ENCODE assay signal across 1 cellular context in genomic region chr12:125249066-125249824, GRCh38.
TF ChIP-seq lines count a peak whose summit lies in the region.

No MANE protein-coding gene starts in this region.

TF ChIP-seq in GM12878, 131 proteins besides CTCF, POLR2A, EP300 and RAD21 (continued from another document):
- TF ChIP-seq ZNF592 (IDR thresholded peaks at IDR 0.05) (no peak), ZBTB4 (CRISPR knock-in tag; IDR thresholded peaks at IDR 0.05) (no peak), RB1 (IDR thresholded peaks at IDR 0.05; ENCODE audit: borderline replicate concordance) (no peak), NBN (IDR thresholded peaks at IDR 0.05) (no peak), HCFC1 (IDR thresholded peaks at IDR 0.05; ENCODE audit: low read length) (no peak), SRF (IDR thresholded peaks at IDR 0.05; ENCODE audit: low read depth in 2 of 2, low read length in 2 of 2) (no peak), DPF2 (IDR thresholded peaks at IDR 0.05) (no peak), TBL1XR1 (IDR thresholded peaks at IDR 0.05; ENCODE audit: low read depth, low read length) (no peak), BCL11A (IDR thresholded peaks at IDR 0.05; ENCODE audit: low read depth, low read length) (no peak), IRF4 (IDR thresholded peaks at IDR 0.05; ENCODE audit: low read depth, low read length) (no peak)
- TF ChIP-seq, protein P1, sequence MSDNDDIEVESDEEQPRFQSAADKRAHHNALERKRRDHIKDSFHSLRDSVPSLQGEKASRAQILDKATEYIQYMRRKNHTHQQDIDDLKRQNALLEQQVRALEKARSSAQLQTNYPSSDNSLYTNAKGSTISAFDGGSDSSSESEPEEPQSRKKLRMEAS (IDR thresholded peaks at IDR 0.05; ENCODE audit: low read depth, low read length) = no peak
- TF ChIP-seq, protein P2, sequence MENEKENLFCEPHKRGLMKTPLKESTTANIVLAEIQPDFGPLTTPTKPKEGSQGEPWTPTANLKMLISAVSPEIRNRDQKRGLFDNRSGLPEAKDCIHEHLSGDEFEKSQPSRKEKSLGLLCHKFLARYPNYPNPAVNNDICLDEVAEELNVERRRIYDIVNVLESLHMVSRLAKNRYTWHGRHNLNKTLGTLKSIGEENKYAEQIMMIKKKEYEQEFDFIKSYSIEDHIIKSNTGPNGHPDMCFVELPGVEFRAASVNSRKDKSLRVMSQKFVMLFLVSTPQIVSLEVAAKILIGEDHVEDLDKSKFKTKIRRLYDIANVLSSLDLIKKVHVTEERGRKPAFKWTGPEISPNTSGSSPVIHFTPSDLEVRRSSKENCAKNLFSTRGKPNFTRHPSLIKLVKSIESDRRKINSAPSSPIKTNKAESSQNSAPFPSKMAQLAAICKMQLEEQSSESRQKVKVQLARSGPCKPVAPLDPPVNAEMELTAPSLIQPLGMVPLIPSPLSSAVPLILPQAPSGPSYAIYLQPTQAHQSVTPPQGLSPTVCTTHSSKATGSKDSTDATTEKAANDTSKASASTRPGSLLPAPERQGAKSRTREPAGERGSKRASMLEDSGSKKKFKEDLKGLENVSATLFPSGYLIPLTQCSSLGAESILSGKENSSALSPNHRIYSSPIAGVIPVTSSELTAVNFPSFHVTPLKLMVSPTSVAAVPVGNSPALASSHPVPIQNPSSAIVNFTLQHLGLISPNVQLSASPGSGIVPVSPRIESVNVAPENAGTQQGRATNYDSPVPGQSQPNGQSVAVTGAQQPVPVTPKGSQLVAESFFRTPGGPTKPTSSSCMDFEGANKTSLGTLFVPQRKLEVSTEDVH (IDR thresholded peaks at IDR 0.05; ENCODE audit: low read depth, partially characterized antibody) = no peak
